18 cellular contexts compared by ENCODE assay signal in the genomic region with DNA sequence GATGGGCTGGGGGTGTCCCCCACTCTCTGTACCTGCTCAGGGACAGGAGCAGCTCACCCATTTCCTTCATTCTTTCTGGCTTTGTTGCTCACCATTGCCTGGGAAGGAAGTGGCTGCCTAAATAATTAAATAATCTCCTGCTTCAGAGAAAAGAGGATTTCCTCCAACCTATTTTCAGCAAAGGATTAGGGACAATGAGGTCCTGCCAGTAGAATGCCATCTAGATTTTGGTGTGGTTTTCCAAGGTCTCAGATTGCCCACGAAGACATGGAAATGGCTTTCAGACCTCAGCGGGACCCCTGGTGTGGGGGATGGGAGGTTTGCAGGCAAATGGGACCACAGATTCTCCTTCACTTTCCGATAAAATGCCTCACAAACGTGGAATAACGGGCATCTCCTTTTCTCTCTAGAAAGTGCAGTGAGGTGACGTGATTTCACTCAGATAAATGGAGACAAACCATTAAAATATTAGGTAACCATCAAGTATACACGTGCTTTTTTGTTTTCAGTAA. TPM values are rescaled to one million over a fixed set of nuclear protein-coding genes. Genes with fewer than 3 reads are reported as not detected.
DNase-seq lines count a peak whose midpoint lies in the region; ATAC-seq and TF ChIP-seq lines count a peak whose summit lies in the region.
"Had no signal": no experiment of that assay in that cellular context is flagged by ENCODE, and none has a peak within 500 bp of the region (broad histone marks: within the 10 kb centered on the region; RNA-seq: fewer than 3 reads in every experiment).

No MANE protein-coding gene starts in this region.

- H3K79me1 ChIP-seq in mesenchymal stem cell (replicated peaks; ENCODE audit: low read length, poor library complexity, severe bottlenecking): peaks cover 43% of the 10 kb centered on the region

- H3K9ac ChIP-seq in HUES64 (ENCODE audit: low read depth, low read length) (no peak overlapping the region), Karpas-422 (ENCODE audit: low read length) (no peak overlapping the region), mesenchymal stem cell (ENCODE audit: low read length) (no peak overlapping the region)

- peaks cover 4% of the 10 kb centered on the region for H3K79me2 ChIP-seq in osteoblast (ENCODE audit: insufficient read depth, low read length)
- H3K79me2 ChIP-seq in Karpas-422 (ENCODE audit: low read length): no peaks in the 10 kb centered on the region

- H2BK15ac ChIP-seq in mesenchymal stem cell (ENCODE audit: low read depth, poor library complexity, severe bottlenecking): no peak overlapping the region

- BruUV-seq in Caco-2 (replicated peaks; lab: Mats Ljungman, UMichigan): no TSS peak

- H4K20me1 ChIP-seq in osteoblast (ENCODE audit: insufficient read depth, low read length): peaks cover 15% of the 10 kb centered on the region
- H4K20me1 ChIP-seq in Karpas-422 (ENCODE audit: insufficient read depth, low read depth, low read length): no peaks in the 10 kb centered on the region

- ATAC-seq in right cardiac atrium (peak in 1 of 2 donors; percentile 8), HG02938 (IDR thresholded peaks at IDR 0.05; ENCODE audit: unreplicated experiment) (no peak)
- ATAC-seq: activated CD8-positive, alpha-beta memory T cell treated with anti-CD3 and anti-CD28 coated beads, Interleukin-2, amount 10 ng/mL, durations not matched to agents 7 days and 5 days had no signal

- H3K9me3 ChIP-seq in Caco-2 (no peaks in the 10 kb centered on the region), HUES64 (ENCODE audit: insufficient read depth, low read depth, low read length) (no peaks in the 10 kb centered on the region), right cardiac atrium (ENCODE audit: control insufficient read depth, low read length) (no peaks in the 10 kb centered on the region), osteoblast (ENCODE audit: low read depth, low read length) (no peaks in the 10 kb centered on the region), Karpas-422 (ENCODE audit: low read length) (no peaks in the 10 kb centered on the region), mesenchymal stem cell (ENCODE audit: control insufficient read depth, low read length) (no peaks in the 10 kb centered on the region)

- no peak overlapping the region for H4K8ac ChIP-seq in mesenchymal stem cell (ENCODE audit: low read length)

- H3K36me3 Mint-ChIP-seq in Caco-2 (ENCODE audit: insufficient read depth, unreplicated experiment) (peaks cover 66% of the 10 kb centered on the region), chondrocyte (ENCODE audit: low read depth) (no peaks in the 10 kb centered on the region)
- H3K36me3 Mint-ChIP-seq: activated CD8-positive, alpha-beta memory T cell treated with anti-CD3 and anti-CD28 coated beads, Interleukin-2, amount 10 ng/mL, durations not matched to agents 7 days and 5 days had no signal

- CTCF ChIA-PET in Caco-2 (lab: Charles Lee): no interaction called here

- DNase-seq in Caco-2 (peak in 1 of 2 experiments; percentile 7), right cardiac atrium (no peak), osteoblast (ENCODE audit: insufficient read length, low spot score, missing footprints) (peak; percentile 39), Karpas-422 (no peak), chondrocyte (ENCODE audit: low spot score) (no peak), mesenchymal stem cell (no peak)
- DNase-seq: activated CD8-positive, alpha-beta memory T cell treated with anti-CD3 and anti-CD28 coated beads, Interleukin-2, amount 10 ng/mL, durations not matched to agents 7 days and 5 days; amygdala; effector memory CD4-positive, alpha-beta T cell; EL; NCI-H1092 treated with DMSO at 0.1 percent for 48 hours; NCI-H2081; stimulated activated CD4-positive, alpha-beta T cell treated with anti-CD3 and anti-CD28 coated beads, Interleukin-12 subunit alpha, Interleukin-12 subunit beta, amount 100 ng/mL, for 4 hours; T-helper 9 cell had no signal

- peaks cover 27% of the 10 kb centered on the region for H3K4me1 ChIP-seq in Caco-2
- peaks cover 36% of the 10 kb centered on the region for H3K4me1 ChIP-seq in HUES64 (ENCODE audit: insufficient read depth, low read length)
- H3K4me1 ChIP-seq in right cardiac atrium (ENCODE audit: control insufficient read depth, insufficient read depth, low read length): peaks cover 5% of the 10 kb centered on the region
- no peaks in the 10 kb centered on the region for H3K4me1 ChIP-seq in osteoblast (ENCODE audit: insufficient read depth, low read length)
- no peaks in the 10 kb centered on the region for H3K4me1 ChIP-seq in Karpas-422 (ENCODE audit: low read length)
- peaks cover 3% of the 10 kb centered on the region for H3K4me1 ChIP-seq in mesenchymal stem cell (ENCODE audit: control insufficient read depth, insufficient read depth, low read depth, low read length)

- H3K4ac ChIP-seq in mesenchymal stem cell (ENCODE audit: low read depth in 1 of 2, low read length in 2 of 2): no peak overlapping the region

- TF ChIP-seq CTCF in Caco-2 (IDR thresholded peaks at IDR 0.05; ENCODE audit: insufficient read depth in 1 of 2, low read depth in 1 of 2, low read length in 1 of 2, severe bottlenecking in 1 of 2, unreplicated experiment in 1 of 2): no peak
- no peak for TF ChIP-seq CTCF in osteoblast (IDR thresholded peaks at IDR 0.05; ENCODE audit: extremely low read depth, low read depth, low read length)
- TF ChIP-seq CTCF in chondrocyte (IDR thresholded peaks at IDR 0.05): no peak

- H3K9me3 Mint-ChIP-seq in Caco-2 (ENCODE audit: unreplicated experiment) (no peaks in the 10 kb centered on the region), chondrocyte (ENCODE audit: low read depth) (no peaks in the 10 kb centered on the region)
- H3K9me3 Mint-ChIP-seq: central memory CD8-positive, alpha-beta T cell had no signal

- H4K91ac ChIP-seq in mesenchymal stem cell (ENCODE audit: low read length): no peak overlapping the region

- H3K4me2 ChIP-seq in osteoblast (ENCODE audit: insufficient read depth, low read length): no peak overlapping the region
- H3K4me2 ChIP-seq in Karpas-422 (ENCODE audit: low read depth, low read length, poor library complexity, severe bottlenecking): no peak overlapping the region
- H3K4me2 ChIP-seq in mesenchymal stem cell (ENCODE audit: low read length, poor library complexity, severe bottlenecking): no peak overlapping the region

- POLR2A ChIA-PET in Caco-2 (lab: Charles Lee): no interaction called here

- H3K27me3 ChIP-seq in Caco-2 (replicated peaks; ENCODE audit: control insufficient read depth, insufficient read depth, low read length) (no peaks in the 10 kb centered on the region), HUES64 (ENCODE audit: insufficient read depth, low read length) (no peaks in the 10 kb centered on the region), right cardiac atrium (ENCODE audit: control insufficient read depth, insufficient read depth) (no peaks in the 10 kb centered on the region), osteoblast (ENCODE audit: insufficient read depth, low read length) (no peaks in the 10 kb centered on the region), Karpas-422 (ENCODE audit: low read length) (no peaks in the 10 kb centered on the region), mesenchymal stem cell (ENCODE audit: control insufficient read depth in 1 of 2, insufficient read depth in 1 of 2, low read length in 2 of 2) (no peaks in the 10 kb centered on the region)

- no peak overlapping the region for H2AK5ac ChIP-seq in mesenchymal stem cell (ENCODE audit: low read length, severe bottlenecking)

- H3K27ac ChIP-seq in HUES64 (ENCODE audit: low read depth, low read length) (peak overlapping the region; percentile 58), right cardiac atrium (ENCODE audit: low read length) (peak overlapping the region; percentile 60), osteoblast (ENCODE audit: low read depth, low read length) (no peak overlapping the region), Karpas-422 (ENCODE audit: low read length) (no peak overlapping the region), mesenchymal stem cell (ENCODE audit: low read length, poor library complexity, severe bottlenecking) (no peak overlapping the region)

- no peak overlapping the region for H3K4me3 Mint-ChIP-seq in Caco-2 (ENCODE audit: unreplicated experiment)
- no peak overlapping the region for H3K4me3 Mint-ChIP-seq in chondrocyte (ENCODE audit: unreplicated experiment)
- H3K4me3 Mint-ChIP-seq: activated CD4-positive, alpha-beta T cell treated with anti-CD3 and anti-CD28 coated beads for 36 hours; activated CD8-positive, alpha-beta memory T cell treated with anti-CD3 and anti-CD28 coated beads, Interleukin-2, amount 10 ng/mL, durations not matched to agents 7 days and 5 days; central memory CD8-positive, alpha-beta T cell had no signal

- H3K23ac ChIP-seq in mesenchymal stem cell (ENCODE audit: low read length in 2 of 2): no peak overlapping the region

- H2BK12ac ChIP-seq in mesenchymal stem cell (ENCODE audit: low read length in 2 of 2): no peak overlapping the region

- 57% methylated on average over 7 of the region's 7 CpGs for WGBS in HUES64
- 46% methylated on average over 7 of the region's 7 CpGs for WGBS in right cardiac atrium
- WGBS in mesenchymal stem cell: 88% methylated on average over 5 of the region's 7 CpGs

- H3K27ac Mint-ChIP-seq in Caco-2 (ENCODE audit: unreplicated experiment) (peak overlapping the region; percentile 62), chondrocyte (ENCODE audit: unreplicated experiment) (no peak overlapping the region)
- H3K27ac Mint-ChIP-seq: activated CD4-positive, alpha-beta T cell treated with anti-CD3 and anti-CD28 coated beads for 36 hours; activated CD8-positive, alpha-beta memory T cell treated with anti-CD3 and anti-CD28 coated beads, Interleukin-2, amount 10 ng/mL, durations not matched to agents 7 days and 5 days had no signal

- H3K4me1 Mint-ChIP-seq in Caco-2 (ENCODE audit: low read depth, unreplicated experiment) (peaks cover 25% of the 10 kb centered on the region), chondrocyte (ENCODE audit: low read depth) (no peaks in the 10 kb centered on the region)

- H3K9me2 ChIP-seq in Karpas-422 (replicated peaks; ENCODE audit: insufficient read depth, low read length): no peaks in the 10 kb centered on the region

- H3K36me3 ChIP-seq in Caco-2 (ENCODE audit: control insufficient read depth, insufficient read depth, low read length): no peaks in the 10 kb centered on the region
- no peaks in the 10 kb centered on the region for H3K36me3 ChIP-seq in HUES64 (ENCODE audit: insufficient read depth, low read length)
- no peaks in the 10 kb centered on the region for H3K36me3 ChIP-seq in osteoblast (ENCODE audit: insufficient read depth, low read length)
- H3K36me3 ChIP-seq in Karpas-422 (ENCODE audit: insufficient read depth, low read length): no peaks in the 10 kb centered on the region
- peaks cover 0 to 12% of the 10 kb centered on the region in 2 experiments for H3K36me3 ChIP-seq in mesenchymal stem cell (ENCODE audit: control insufficient read depth in 1 of 2, insufficient read depth in 2 of 2, low read depth in 1 of 2, low read length in 2 of 2)

- no peak overlapping the region for H2BK5ac ChIP-seq in mesenchymal stem cell (ENCODE audit: low read depth, low read length, poor library complexity, severe bottlenecking)

- H3K4me3 ChIP-seq in Caco-2 (ENCODE audit: low read depth, low read length) (no peak overlapping the region), HUES64 (ENCODE audit: low read length) (no peak overlapping the region), right cardiac atrium (ENCODE audit: low read length) (no peak overlapping the region), osteoblast (ENCODE audit: insufficient read depth, low read length) (no peak overlapping the region), Karpas-422 (ENCODE audit: low read length) (no peak overlapping the region), mesenchymal stem cell (ENCODE audit: insufficient read depth in 1 of 2, low read depth in 1 of 2, low read length in 2 of 2) (no peak overlapping the region)

- H2AFZ ChIP-seq in osteoblast (ENCODE audit: low read length): no peak overlapping the region
- no peak overlapping the region for H2AFZ ChIP-seq in Karpas-422 (ENCODE audit: low read length)
- H2AFZ ChIP-seq in mesenchymal stem cell (ENCODE audit: low read depth, low read length): no peak overlapping the region

- no peak overlapping the region for H3K14ac ChIP-seq in mesenchymal stem cell (ENCODE audit: low read length in 2 of 2)

- no peak overlapping the region for H3K18ac ChIP-seq in mesenchymal stem cell (ENCODE audit: low read depth in 1 of 2, low read length in 2 of 2)

- intact Hi-C loops in Caco-2 (cut with micrococcal nuclease; ENCODE audit: unreplicated experiment) (no loop called here), right cardiac atrium (cut with DNase I) (no loop called here)

- H2BK120ac ChIP-seq in mesenchymal stem cell (ENCODE audit: low read depth, low read length): no peak overlapping the region

- H3K27me3 Mint-ChIP-seq in Caco-2 (ENCODE audit: insufficient read depth, unreplicated experiment) (no peaks in the 10 kb centered on the region), chondrocyte (ENCODE audit: low read depth) (no peaks in the 10 kb centered on the region)
- H3K27me3 Mint-ChIP-seq: activated CD4-positive, alpha-beta T cell treated with anti-CD3 and anti-CD28 coated beads for 36 hours; activated CD8-positive, alpha-beta memory T cell treated with anti-CD3 and anti-CD28 coated beads, Interleukin-2, amount 10 ng/mL, durations not matched to agents 7 days and 5 days; central memory CD8-positive, alpha-beta T cell had no signal

RNA-seq across cellular contexts. Expression of a gene that starts 14.9 kb away (rescaled TPM):
- total RNA-seq in Caco-2 (2022) (222 and 232 TPM in 2 replicates), right cardiac atrium (100 to 1,000 TPM in 1 of 4 donors, 10 to 100 TPM in 3; 53.7 to 100 (median 87.8) TPM), osteoblast (7.6 and 7.7 TPM in 2 replicates), chondrocyte (13.1 to 22.2 TPM (median 15.4 TPM) in 3 replicates)
- polyA plus RNA-seq in HUES64 (2013, experiment 1 of 2): 14.7 TPM
- polyA plus RNA-seq in HUES64 (2013, experiment 2 of 2): 18.6 TPM
- 19.5 TPM for polyA plus RNA-seq in right cardiac atrium
- total RNA-seq in Karpas-422 (2014; rRNA removed; shearing (Covaris generic); ENCODE audit: low replicate concordance): 0.11 and 0.83 TPM in 2 replicates
- polyA plus RNA-seq in mesenchymal stem cell (2013, experiment 1 of 2): 8.0 TPM
- polyA plus RNA-seq in mesenchymal stem cell (2013, experiment 2 of 2): 8.2 TPM

Comparison
In these comparisons a context has a peak if more than half of its experiments do, and no peak if none do; other contexts are left out.
1. H3K27ac ChIP-seq: peak in HUES64 (single experiment) and right cardiac atrium (single experiment); none in osteoblast (single experiment), Karpas-422 (single experiment) and mesenchymal stem cell (single experiment).